Comparison of ENCODE assay signal across 12 cellular contexts in genomic region chr15:59632714-59633113, GRCh38. TPM values are rescaled to one million over a fixed set of nuclear protein-coding genes. Genes with fewer than 3 reads are reported as not detected.
A peak's percentile ranks its signal among the peaks of the same experiment; 100 is the strongest.
DNase-seq lines count a peak whose midpoint lies in the region; ATAC-seq, FAIRE-seq and TF ChIP-seq lines count a peak whose summit lies in the region.
"Had no signal": no experiment of that assay in that cellular context is flagged by ENCODE, and none has a peak within 500 bp of the region (broad histone marks: within the 10 kb centered on the region; RNA-seq: fewer than 3 reads in every experiment).

No MANE protein-coding gene starts in this region.

- no peak overlapping the region for H3K4me3 ChIP-seq in cardiac muscle cell
- no peak overlapping the region for H3K4me3 ChIP-seq in fibroblast of pulmonary artery (replicated peaks; ENCODE audit: low read depth, low read length)
- H3K4me3 ChIP-seq: skin epidermis had no signal

- FAIRE-seq in RCC 7860 (lab: Jason Lieb, UNC): no peak
- peak; percentile 50 for FAIRE-seq in urothelium cell line (lab: Jason Lieb, UNC)

- H3K27me3 ChIP-seq in cardiac muscle cell: no peaks in the 10 kb centered on the region

- no peak overlapping the region for H3K27ac ChIP-seq in cardiac muscle cell
- H3K27ac ChIP-seq: skin epidermis had no signal

- ATAC-seq in Right ventricle myocardium inferior: no peak
- no peak for ATAC-seq in HG03571 (IDR thresholded peaks at IDR 0.05; ENCODE audit: unreplicated experiment)
- ATAC-seq: stimulated activated naive CD8-positive, alpha-beta T cell treated with anti-CD3 and anti-CD28 coated beads, Interleukin-15, amount 100 ng/mL, for 72 hours had no signal

- intact Hi-C loops in Right ventricle myocardium inferior (cut with DNase I): loop anchor here (10.0 kb wide), 1 partner anchor 108 kb away; no protein-coding TSS in a partner anchor

- H3K36me3 ChIP-seq in cardiac muscle cell: peaks cover 3% of the 10 kb centered on the region

- no peaks in the 10 kb centered on the region for H3K9me3 ChIP-seq in cardiac muscle cell (ENCODE audit: low read depth)

- H3K4me1 ChIP-seq in cardiac muscle cell (ENCODE audit: low read depth): no peaks in the 10 kb centered on the region

- TF ChIP-seq CTCF in cardiac muscle cell (IDR thresholded peaks at IDR 0.05; ENCODE audit: low read depth, low read length) (peak; percentile 53), fibroblast of pulmonary artery (IDR thresholded peaks at IDR 0.05; ENCODE audit: low read length, missing control alignments) (peak; percentile 59)

- DNase-seq in cardiac muscle cell (ENCODE audit: low read depth in 1 of 2, low spot score in 1 of 2) (peak; percentile 26 to 58), Right ventricle myocardium inferior (ENCODE audit: missing footprints) (no peak), RCC 7860 (ENCODE audit: low spot score) (peak; percentile 10), fibroblast of pulmonary artery (ENCODE audit: low read depth) (peak; percentile 17), urothelium cell line (ENCODE audit: low spot score) (peak; percentile 48), NCI-H2196 (lab: John Stamatoyannopoulos, UW; ENCODE audit: unreplicated experiment) (no peak)
- no peak for DNase-seq in activated naive CD4-positive, alpha-beta T cell treated with Interleukin-2 at 50 U/mL for 16 hours
- DNase-seq: C1 segment of cervical spinal cord; KBM-7; stimulated activated naive CD8-positive, alpha-beta T cell treated with anti-CD3 and anti-CD28 coated beads, Interleukin-15, amount 100 ng/mL, for 72 hours had no signal

RNA-seq across cellular contexts. Expression of gene GCNT3, which starts 21.1 kb away (rescaled TPM):
- not detected in 2 replicates for total RNA-seq in cardiac muscle cell
- 0.23 TPM in 1 of 2 replicates, not detected in the other for polyA plus RNA-seq in cardiac muscle cell
- total RNA-seq in Right ventricle myocardium inferior: not detected

RNA-seq across cellular contexts. Expression of gene GTF2A2, which starts 24.6 kb away (rescaled TPM):
- total RNA-seq in cardiac muscle cell (22.2 and 52.1 TPM in 2 replicates), Right ventricle myocardium inferior (127 TPM)
- polyA plus RNA-seq in cardiac muscle cell: 227 and 274 TPM in 2 replicates

RNA-seq across cellular contexts. Expression of gene BNIP2, which starts 56.4 kb away (rescaled TPM):
- total RNA-seq in cardiac muscle cell: 111 and 150 TPM in 2 replicates
- polyA plus RNA-seq in cardiac muscle cell: 72.2 and 87.7 TPM in 2 replicates
- 73.2 TPM for total RNA-seq in Right ventricle myocardium inferior

Comparison
In these comparisons a context has a peak if more than half of its experiments do, and no peak if none do; other contexts are left out.
1. DNase-seq: peak in cardiac muscle cell (2 of 2), RCC 7860 (single experiment), fibroblast of pulmonary artery (single experiment) and urothelium cell line (single experiment); none in Right ventricle myocardium inferior (single experiment), activated naive CD4-positive, alpha-beta T cell treated with Interleukin-2 at 50 U/mL for 16 hours (single experiment) and NCI-H2196 (single experiment).